ENCODE assay signal across 1 cellular context in genomic region chr5:65047948-65048690, GRCh38.
TF ChIP-seq lines count a peak whose summit lies in the region.

No MANE protein-coding gene starts in this region.

TF ChIP-seq in GM12878, 131 proteins besides CTCF, POLR2A, EP300 and RAD21 (continued from another document and continues in another):
- TF ChIP-seq, protein P1, sequence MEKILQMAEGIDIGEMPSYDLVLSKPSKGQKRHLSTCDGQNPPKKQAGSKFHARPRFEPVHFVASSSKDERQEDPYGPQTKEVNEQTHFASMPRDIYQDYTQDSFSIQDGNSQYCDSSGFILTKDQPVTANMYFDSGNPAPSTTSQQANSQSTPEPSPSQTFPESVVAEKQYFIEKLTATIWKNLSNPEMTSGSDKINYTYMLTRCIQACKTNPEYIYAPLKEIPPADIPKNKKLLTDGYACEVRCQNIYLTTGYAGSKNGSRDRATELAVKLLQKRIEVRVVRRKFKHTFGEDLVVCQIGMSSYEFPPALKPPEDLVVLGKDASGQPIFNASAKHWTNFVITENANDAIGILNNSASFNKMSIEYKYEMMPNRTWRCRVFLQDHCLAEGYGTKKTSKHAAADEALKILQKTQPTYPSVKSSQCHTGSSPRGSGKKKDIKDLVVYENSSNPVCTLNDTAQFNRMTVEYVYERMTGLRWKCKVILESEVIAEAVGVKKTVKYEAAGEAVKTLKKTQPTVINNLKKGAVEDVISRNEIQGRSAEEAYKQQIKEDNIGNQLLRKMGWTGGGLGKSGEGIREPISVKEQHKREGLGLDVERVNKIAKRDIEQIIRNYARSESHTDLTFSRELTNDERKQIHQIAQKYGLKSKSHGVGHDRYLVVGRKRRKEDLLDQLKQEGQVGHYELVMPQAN (conservative IDR thresholded peaks at IDR 0.05), result no peak
- TF ChIP-seq SRF (IDR thresholded peaks at IDR 0.05; ENCODE audit: low read depth in 2 of 2, low read length in 2 of 2) (peak in 1 of 2 experiments; percentile 25; a peak in 1 of 4 replicates), ZBTB33 (IDR thresholded peaks at IDR 0.05) (no peak), CBFB (IDR thresholded peaks at IDR 0.05; ENCODE audit: low read depth) (no peak), FOXM1 (IDR thresholded peaks at IDR 0.05; ENCODE audit: low read depth, low read length) (peak; percentile 76), YY1 (IDR thresholded peaks at IDR 0.05; ENCODE audit: low read depth, low read length) (no peak), SMAD5 (IDR thresholded peaks at IDR 0.05; ENCODE audit: low read depth) (no peak; the same call in 1 of the 2 replicates), YBX1 (IDR thresholded peaks at IDR 0.05) (no peak), E2F4 (IDR thresholded peaks at IDR 0.05; ENCODE audit: low read depth, low read length) (no peak), SUZ12 (IDR thresholded peaks at IDR 0.05; ENCODE audit: unreplicated experiment) (no peak), PAX5 (IDR thresholded peaks at IDR 0.05; ENCODE audit: borderline replicate concordance, low read depth, low read length) (peak; percentile 42; the same call in 1 of the 2 replicates), ESRRA (IDR thresholded peaks at IDR 0.05; ENCODE audit: low read length) (no peak), POLR2AphosphoS5 (IDR thresholded peaks at IDR 0.05; ENCODE audit: low read length) (no peak), ZNF622 (IDR thresholded peaks at IDR 0.05) (no peak), CHD4 (IDR thresholded peaks at IDR 0.05) (no peak), ZNF592 (IDR thresholded peaks at IDR 0.05) (no peak), SMAD1 (IDR thresholded peaks at IDR 0.05; ENCODE audit: low read depth, partially characterized antibody) (no peak), SMARCA5 (IDR thresholded peaks at IDR 0.05) (no peak), EED (IDR thresholded peaks at IDR 0.05; ENCODE audit: low read depth) (peak; percentile 62), RAD51 (IDR thresholded peaks at IDR 0.05) (no peak), EGR1 (IDR thresholded peaks at IDR 0.05; ENCODE audit: borderline replicate concordance in 1 of 2, low read depth in 2 of 2, low read length in 2 of 2) (no peak), SREBF2 (IDR thresholded peaks at IDR 0.05; ENCODE audit: low read length) (no peak), TCF7 (IDR thresholded peaks at IDR 0.05; ENCODE audit: borderline replicate concordance) (no peak), JUNB (IDR thresholded peaks at IDR 0.05) (peak; percentile 84), SIX5 (IDR thresholded peaks at IDR 0.05; ENCODE audit: low read depth, low read length, severe bottlenecking) (no peak), MTA3 (IDR thresholded peaks at IDR 0.05; ENCODE audit: borderline replicate concordance, low read length) (peak; percentile 78; the same call in 1 of the 2 replicates), KAT2A (conservative IDR thresholded peaks at IDR 0.05; ENCODE audit: control insufficient read depth, low read depth, low read length) (no peak), IRF5 (IDR thresholded peaks at IDR 0.05; ENCODE audit: borderline replicate concordance) (no peak)
- TF ChIP-seq, protein P2, sequence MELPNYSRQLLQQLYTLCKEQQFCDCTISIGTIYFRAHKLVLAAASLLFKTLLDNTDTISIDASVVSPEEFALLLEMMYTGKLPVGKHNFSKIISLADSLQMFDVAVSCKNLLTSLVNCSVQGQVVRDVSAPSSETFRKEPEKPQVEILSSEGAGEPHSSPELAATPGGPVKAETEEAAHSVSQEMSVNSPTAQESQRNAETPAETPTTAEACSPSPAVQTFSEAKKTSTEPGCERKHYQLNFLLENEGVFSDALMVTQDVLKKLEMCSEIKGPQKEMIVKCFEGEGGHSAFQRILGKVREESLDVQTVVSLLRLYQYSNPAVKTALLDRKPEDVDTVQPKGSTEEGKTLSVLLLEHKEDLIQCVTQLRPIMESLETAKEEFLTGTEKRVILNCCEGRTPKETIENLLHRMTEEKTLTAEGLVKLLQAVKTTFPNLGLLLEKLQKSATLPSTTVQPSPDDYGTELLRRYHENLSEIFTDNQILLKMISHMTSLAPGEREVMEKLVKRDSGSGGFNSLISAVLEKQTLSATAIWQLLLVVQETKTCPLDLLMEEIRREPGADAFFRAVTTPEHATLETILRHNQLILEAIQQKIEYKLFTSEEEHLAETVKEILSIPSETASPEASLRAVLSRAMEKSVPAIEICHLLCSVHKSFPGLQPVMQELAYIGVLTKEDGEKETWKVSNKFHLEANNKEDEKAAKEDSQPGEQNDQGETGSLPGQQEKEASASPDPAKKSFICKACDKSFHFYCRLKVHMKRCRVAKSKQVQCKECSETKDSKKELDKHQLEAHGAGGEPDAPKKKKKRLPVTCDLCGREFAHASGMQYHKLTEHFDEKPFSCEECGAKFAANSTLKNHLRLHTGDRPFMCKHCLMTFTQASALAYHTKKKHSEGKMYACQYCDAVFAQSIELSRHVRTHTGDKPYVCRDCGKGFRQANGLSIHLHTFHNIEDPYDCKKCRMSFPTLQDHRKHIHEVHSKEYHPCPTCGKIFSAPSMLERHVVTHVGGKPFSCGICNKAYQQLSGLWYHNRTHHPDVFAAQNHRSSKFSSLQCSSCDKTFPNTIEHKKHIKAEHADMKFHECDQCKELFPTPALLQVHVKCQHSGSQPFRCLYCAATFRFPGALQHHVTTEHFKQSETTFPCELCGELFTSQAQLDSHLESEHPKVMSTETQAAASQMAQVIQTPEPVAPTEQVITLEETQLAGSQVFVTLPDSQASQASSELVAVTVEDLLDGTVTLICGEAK (IDR thresholded peaks at IDR 0.05; ENCODE audit: borderline replicate concordance), result no peak
- TF ChIP-seq, protein P3, sequence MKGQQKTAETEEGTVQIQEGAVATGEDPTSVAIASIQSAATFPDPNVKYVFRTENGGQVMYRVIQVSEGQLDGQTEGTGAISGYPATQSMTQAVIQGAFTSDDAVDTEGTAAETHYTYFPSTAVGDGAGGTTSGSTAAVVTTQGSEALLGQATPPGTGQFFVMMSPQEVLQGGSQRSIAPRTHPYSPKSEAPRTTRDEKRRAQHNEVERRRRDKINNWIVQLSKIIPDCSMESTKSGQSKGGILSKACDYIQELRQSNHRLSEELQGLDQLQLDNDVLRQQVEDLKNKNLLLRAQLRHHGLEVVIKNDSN (IDR thresholded peaks at IDR 0.05; ENCODE audit: borderline replicate concordance, extremely low read length, insufficient read depth, low read depth, low read length), result no peak
- TF ChIP-seq, protein P4, sequence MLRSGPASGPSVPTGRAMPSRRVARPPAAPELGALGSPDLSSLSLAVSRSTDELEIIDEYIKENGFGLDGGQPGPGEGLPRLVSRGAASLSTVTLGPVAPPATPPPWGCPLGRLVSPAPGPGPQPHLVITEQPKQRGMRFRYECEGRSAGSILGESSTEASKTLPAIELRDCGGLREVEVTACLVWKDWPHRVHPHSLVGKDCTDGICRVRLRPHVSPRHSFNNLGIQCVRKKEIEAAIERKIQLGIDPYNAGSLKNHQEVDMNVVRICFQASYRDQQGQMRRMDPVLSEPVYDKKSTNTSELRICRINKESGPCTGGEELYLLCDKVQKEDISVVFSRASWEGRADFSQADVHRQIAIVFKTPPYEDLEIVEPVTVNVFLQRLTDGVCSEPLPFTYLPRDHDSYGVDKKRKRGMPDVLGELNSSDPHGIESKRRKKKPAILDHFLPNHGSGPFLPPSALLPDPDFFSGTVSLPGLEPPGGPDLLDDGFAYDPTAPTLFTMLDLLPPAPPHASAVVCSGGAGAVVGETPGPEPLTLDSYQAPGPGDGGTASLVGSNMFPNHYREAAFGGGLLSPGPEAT (IDR thresholded peaks at IDR 0.05; ENCODE audit: low read depth), result peak; percentile 75
- TF ChIP-seq, protein P5, sequence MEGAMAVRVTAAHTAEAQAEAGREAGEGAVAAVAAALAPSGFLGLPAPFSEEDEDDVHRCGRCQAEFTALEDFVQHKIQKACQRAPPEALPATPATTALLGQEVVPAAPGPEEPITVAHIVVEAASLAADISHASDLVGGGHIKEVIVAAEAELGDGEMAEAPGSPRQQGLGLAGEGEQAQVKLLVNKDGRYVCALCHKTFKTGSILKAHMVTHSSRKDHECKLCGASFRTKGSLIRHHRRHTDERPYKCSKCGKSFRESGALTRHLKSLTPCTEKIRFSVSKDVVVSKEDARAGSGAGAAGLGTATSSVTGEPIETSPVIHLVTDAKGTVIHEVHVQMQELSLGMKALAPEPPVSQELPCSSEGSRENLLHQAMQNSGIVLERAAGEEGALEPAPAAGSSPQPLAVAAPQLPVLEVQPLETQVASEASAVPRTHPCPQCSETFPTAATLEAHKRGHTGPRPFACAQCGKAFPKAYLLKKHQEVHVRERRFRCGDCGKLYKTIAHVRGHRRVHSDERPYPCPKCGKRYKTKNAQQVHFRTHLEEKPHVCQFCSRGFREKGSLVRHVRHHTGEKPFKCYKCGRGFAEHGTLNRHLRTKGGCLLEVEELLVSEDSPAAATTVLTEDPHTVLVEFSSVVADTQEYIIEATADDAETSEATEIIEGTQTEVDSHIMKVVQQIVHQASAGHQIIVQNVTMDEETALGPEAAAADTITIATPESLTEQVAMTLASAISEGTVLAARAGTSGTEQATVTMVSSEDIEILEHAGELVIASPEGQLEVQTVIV (IDR thresholded peaks at IDR 0.05; ENCODE audit: borderline replicate concordance, partially characterized antibody), result no peak
